Comparison of ENCODE assay signal across 17 cellular contexts in genomic region chr5:59337240-59337639, GRCh38.
DNase-seq lines count a peak whose midpoint lies in the region; ATAC-seq, FAIRE-seq and TF ChIP-seq lines count a peak whose summit lies in the region.
"Had no signal": no experiment of that assay in that cellular context is flagged by ENCODE, and none has a peak within 500 bp of the region (broad histone marks: within the 10 kb centered on the region; RNA-seq: fewer than 3 reads in every experiment).

No MANE protein-coding gene starts in this region.

- no peaks in the 10 kb centered on the region for H3K27me3 ChIP-seq in left ventricle myocardium inferior (ENCODE audit: low read depth)
- H3K27me3 ChIP-seq in small intestine (ENCODE audit: control insufficient read depth in 2 of 2, insufficient read depth in 2 of 2, low read length in 2 of 2): no peaks in the 10 kb centered on the region
- H3K27me3 ChIP-seq: Peyer's patch had no signal

- H3K4me1 Mint-ChIP-seq in memory B cell: peaks cover 5% of the 10 kb centered on the region
- H3K4me1 Mint-ChIP-seq in stimulated activated naive B cell treated with anti-CD40 and anti-IgM and Interleukin-4, amounts not matched to agents 10 μg/mL and 1 μg/mL and 100 μg/mL, for 72 hours: peaks cover 8 to 14% of the 10 kb centered on the region in 2 donors

- H3K9me3 Mint-ChIP-seq in memory B cell: no peaks in the 10 kb centered on the region
- peaks cover 0 to 1% of the 10 kb centered on the region in 2 donors for H3K9me3 Mint-ChIP-seq in stimulated activated naive B cell treated with anti-CD40 and anti-IgM and Interleukin-4, amounts not matched to agents 10 μg/mL and 1 μg/mL and 100 μg/mL, for 72 hours

- H3K27ac Mint-ChIP-seq in memory B cell: peak overlapping the region; percentile 89
- H3K27ac Mint-ChIP-seq in stimulated activated naive B cell treated with anti-CD40 and anti-IgM and Interleukin-4, amounts not matched to agents 10 μg/mL and 1 μg/mL and 100 μg/mL, for 72 hours: peak overlapping the region; percentile 26

- H3K36me3 Mint-ChIP-seq in memory B cell: no peaks in the 10 kb centered on the region
- no peaks in the 10 kb centered on the region for H3K36me3 Mint-ChIP-seq in stimulated activated naive B cell treated with anti-CD40 and anti-IgM and Interleukin-4, amounts not matched to agents 10 μg/mL and 1 μg/mL and 100 μg/mL, for 72 hours

- peak; percentile 70 for DNase-seq in Right ventricle myocardium inferior (ENCODE audit: missing footprints)
- no peak for DNase-seq in left ventricle myocardium inferior
- DNase-seq in NOMO-1 treated with dmso at 0.1 percent for 144 hours (lab: John Stamatoyannopoulos, UW; ENCODE audit: unreplicated experiment): peak; percentile 6
- DNase-seq in memory B cell (ENCODE audit: low spot score in 2 of 2): peak; percentile 24 to 36
- peak; percentile 52 for DNase-seq in stimulated activated naive B cell treated with anti-CD40 and anti-IgM and Interleukin-4, amounts not matched to agents 10 μg/mL and 1 μg/mL and 100 μg/mL, for 72 hours
- no peak for DNase-seq in small intestine
- no peak for DNase-seq in ecto neural progenitor cell (ENCODE audit: low spot score)
- no peak for DNase-seq in AG08395 (ENCODE audit: low spot score)
- DNase-seq: 8988T, DMS79, GOT3, NCI-H1436 treated with DMSO at 0.1 percent for 48 hours, NCI-H2029, NCI-H2171, NCI-H526, Peyer's patch had no signal

- no peaks in the 10 kb centered on the region for H3K36me3 ChIP-seq in left ventricle myocardium inferior
- H3K36me3 ChIP-seq in small intestine (ENCODE audit: control insufficient read depth in 2 of 2, insufficient read depth in 2 of 2, low read length in 2 of 2): no peaks in the 10 kb centered on the region
- H3K36me3 ChIP-seq: Peyer's patch had no signal

- H3K4me3 Mint-ChIP-seq in memory B cell: peak overlapping the region; percentile 34
- H3K4me3 Mint-ChIP-seq in stimulated activated naive B cell treated with anti-CD40 and anti-IgM and Interleukin-4, amounts not matched to agents 10 μg/mL and 1 μg/mL and 100 μg/mL, for 72 hours: peak overlapping the region; percentile 42 to 72

- FAIRE-seq in small intestine (lab: Jason Lieb, UNC): no peak

- TF ChIP-seq CTCF in left ventricle myocardium inferior (IDR thresholded peaks at IDR 0.05; ENCODE audit: borderline replicate concordance): no peak

- H3K27ac ChIP-seq in left ventricle myocardium inferior (replicated peaks) (no peak overlapping the region), small intestine (ENCODE audit: low read depth in 1 of 2, low read length in 1 of 2) (no peak overlapping the region)
- H3K27ac ChIP-seq: Peyer's patch had no signal

- WGBS in small intestine, 3 donors: 83 to 92% (median 84%) methylated on average over 8 of the region's 8 CpGs

- H3K4me3 ChIP-seq in left ventricle myocardium inferior: no peak overlapping the region
- no peak overlapping the region for H3K4me3 ChIP-seq in small intestine (ENCODE audit: low read depth in 1 of 2, low read length in 2 of 2)
- H3K4me3 ChIP-seq: Peyer's patch had no signal

- H3K9me3 ChIP-seq in left ventricle myocardium inferior (replicated peaks) (no peaks in the 10 kb centered on the region), small intestine (ENCODE audit: control insufficient read depth, low read depth) (no peaks in the 10 kb centered on the region)
- H3K9me3 ChIP-seq: Peyer's patch had no signal

- peaks cover 2% of the 10 kb centered on the region for H3K27me3 Mint-ChIP-seq in memory B cell
- H3K27me3 Mint-ChIP-seq in stimulated activated naive B cell treated with anti-CD40 and anti-IgM and Interleukin-4, amounts not matched to agents 10 μg/mL and 1 μg/mL and 100 μg/mL, for 72 hours: no peaks in the 10 kb centered on the region

- H3K4me1 ChIP-seq in left ventricle myocardium inferior (peaks cover 18% of the 10 kb centered on the region), small intestine (ENCODE audit: control insufficient read depth in 2 of 2, insufficient read depth in 1 of 2, low read depth in 1 of 2, low read length in 1 of 2) (no peaks in the 10 kb centered on the region)
- H3K4me1 ChIP-seq: Peyer's patch had no signal

- no peak for ATAC-seq in Right ventricle myocardium inferior
- ATAC-seq in memory B cell (ENCODE audit: low read depth): peak; percentile 95
- ATAC-seq in stimulated activated naive B cell treated with anti-CD40 and anti-IgM and Interleukin-4, amounts not matched to agents 10 μg/mL and 1 μg/mL and 100 μg/mL, for 72 hours (replicated peaks): peak; percentile 95 to 97
- ATAC-seq: HCT116 had no signal

- intact Hi-C loops in Right ventricle myocardium inferior (cut with DNase I) (no loop called here), left ventricle myocardium inferior (cut with micrococcal nuclease) (no loop called here)

Comparison
In these comparisons a context has a peak if more than half of its experiments do, and no peak if none do; other contexts are left out.
1. DNase-seq: peak in Right ventricle myocardium inferior (single experiment), NOMO-1 treated with dmso at 0.1 percent for 144 hours (single experiment), memory B cell (2 of 2) and stimulated activated naive B cell treated with anti-CD40 and anti-IgM and Interleukin-4, amounts not matched to agents 10 μg/mL and 1 μg/mL and 100 μg/mL, for 72 hours (single experiment); none in left ventricle myocardium inferior (single experiment), small intestine (single experiment), ecto neural progenitor cell (single experiment) and AG08395 (single experiment).